In genomic region chr5:43917925-43918324, GRCh38 we compare ENCODE assay signal across 30 cellular contexts.
"Had no signal": no experiment of that assay in that cellular context is flagged by ENCODE, and none has a peak within 500 bp of the region (broad histone marks: within the 10 kb centered on the region; RNA-seq: fewer than 3 reads in every experiment).

No MANE protein-coding gene starts in this region.

- H3K4me2 ChIP-seq: neural progenitor cell had no signal

- H2AFZ ChIP-seq: neural progenitor cell had no signal

- H3K36me3 Mint-ChIP-seq: mesothelial cell of epicardium; naive B cell; natural killer cell; neural progenitor cell; stimulated activated effector memory CD8-positive, alpha-beta T cell treated with anti-CD3 and anti-CD28 coated beads, Interleukin-12 subunit alpha, Interleukin-12 subunit beta, amount 100 ng/mL, for 72 hours had no signal

- H3K27ac ChIP-seq: heart left ventricle, left lung, lower lobe of right lung, neural progenitor cell, neutrophil, ovary, right atrium auricular region, right lobe of liver, skin epidermis, suprapubic skin, thoracic aorta, tibial artery, uterus had no signal

- H3K4me3 ChIP-seq: heart left ventricle, left lung, lower lobe of right lung, neural progenitor cell, ovary, right atrium auricular region, right lobe of liver, skin epidermis, suprapubic skin, thoracic aorta, tibial artery, uterus had no signal

- H3K9me3 ChIP-seq: neutrophil, ovary, right lobe of liver, suprapubic skin, thoracic aorta, uterus had no signal

- H3K4me1 ChIP-seq: heart left ventricle, left lung, lower lobe of right lung, neural progenitor cell, right atrium auricular region, right lobe of liver, suprapubic skin, tibial artery, uterus had no signal

- H3K27ac Mint-ChIP-seq: mesothelial cell of epicardium; natural killer cell; nephron progenitor cell; neural progenitor cell; progenitor cell of endocrine pancreas; stimulated activated effector memory CD8-positive, alpha-beta T cell treated with anti-CD3 and anti-CD28 coated beads, Interleukin-12 subunit alpha, Interleukin-12 subunit beta, amount 100 ng/mL, for 72 hours; stimulated activated naive CD8-positive, alpha-beta T cell treated with anti-CD3 and anti-CD28 coated beads, Interleukin-15, Interleukin-2, amounts not matched to agents 100 ng/mL and 50 ng/mL, for 24 hours had no signal

- H3K27me3 ChIP-seq: heart left ventricle, left lung, neural progenitor cell, neutrophil, ovary, right atrium auricular region, right lobe of liver, suprapubic skin, tibial artery, uterus had no signal

- DNase-seq: heart left ventricle; hypothalamus; islet precursor cell; kidney glomerular epithelial cell; left cardiac atrium; left lung; lower lobe of right lung; mammary epithelial cell; mesenchymal stem cell; naive B cell; natural killer cell; nephron progenitor cell; occipital lobe; ovary; right lobe of liver; stimulated activated CD4-positive, alpha-beta T cell treated with anti-CD3 and anti-CD28 coated beads, Interleukin-4, amount 100 ng/mL, for 24 hours; stimulated activated naive CD4-positive, alpha-beta T cell; tibial artery; trophoblast cell; uterus had no signal

- ATAC-seq: heart left ventricle; left cardiac atrium; left lung; lower lobe of right lung; natural killer cell; right lobe of liver; stimulated activated effector memory CD8-positive, alpha-beta T cell treated with anti-CD3 and anti-CD28 coated beads, Interleukin-12 subunit alpha, Interleukin-12 subunit beta, amount 100 ng/mL, for 72 hours had no signal

- H3K4me1 Mint-ChIP-seq: mesothelial cell of epicardium; naive B cell; natural killer cell; nephron progenitor cell; neural progenitor cell; stimulated activated effector memory CD8-positive, alpha-beta T cell treated with anti-CD3 and anti-CD28 coated beads, Interleukin-12 subunit alpha, Interleukin-12 subunit beta, amount 100 ng/mL, for 72 hours had no signal

- H3K36me3 ChIP-seq: heart left ventricle, left lung, lower lobe of right lung, neural progenitor cell, neutrophil, ovary, right atrium auricular region, right lobe of liver, suprapubic skin, thoracic aorta, tibial artery, uterus had no signal

- H3K27me3 Mint-ChIP-seq: naive B cell; progenitor cell of endocrine pancreas; stimulated activated naive CD8-positive, alpha-beta T cell treated with anti-CD3 and anti-CD28 coated beads, Interleukin-15, Interleukin-2, amounts not matched to agents 100 ng/mL and 50 ng/mL, for 24 hours had no signal

- H3K4me3 Mint-ChIP-seq: mesothelial cell of epicardium; naive B cell; natural killer cell; nephron progenitor cell; neural progenitor cell; stimulated activated effector memory CD8-positive, alpha-beta T cell treated with anti-CD3 and anti-CD28 coated beads, Interleukin-12 subunit alpha, Interleukin-12 subunit beta, amount 100 ng/mL, for 72 hours; stimulated activated naive CD8-positive, alpha-beta T cell treated with anti-CD3 and anti-CD28 coated beads, Interleukin-15, Interleukin-2, amounts not matched to agents 100 ng/mL and 50 ng/mL, for 24 hours had no signal

- H3K9me3 Mint-ChIP-seq: mesothelial cell of epicardium, nephron progenitor cell, neural progenitor cell had no signal
